1 cellular context compared by ENCODE assay signal in the genomic region with DNA sequence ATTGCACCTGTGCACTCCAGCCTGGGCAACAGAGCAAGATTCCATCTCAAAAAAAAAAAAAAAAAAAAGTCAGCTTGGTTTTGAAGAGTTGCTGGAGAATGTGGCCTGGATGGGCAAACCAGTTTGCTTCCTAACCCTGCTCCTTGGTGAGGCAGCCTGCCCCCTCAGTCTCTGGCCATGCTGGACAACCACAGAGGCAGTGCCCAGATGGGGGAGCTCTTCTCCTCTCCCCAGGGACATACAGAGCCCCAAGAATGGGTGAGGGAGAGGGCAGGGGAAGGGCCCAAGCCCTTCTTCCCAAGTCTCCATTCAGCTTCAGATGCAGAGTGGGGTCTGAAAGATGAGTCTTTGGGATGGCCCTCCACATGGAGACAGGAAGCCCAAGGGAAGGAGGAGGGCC.
TF ChIP-seq lines count a peak whose summit lies in the region.

No MANE protein-coding gene starts in this region.

TF ChIP-seq in HepG2, 621 proteins besides CTCF, POLR2A, EP300 and RAD21:
- TF ChIP-seq, protein P1, sequence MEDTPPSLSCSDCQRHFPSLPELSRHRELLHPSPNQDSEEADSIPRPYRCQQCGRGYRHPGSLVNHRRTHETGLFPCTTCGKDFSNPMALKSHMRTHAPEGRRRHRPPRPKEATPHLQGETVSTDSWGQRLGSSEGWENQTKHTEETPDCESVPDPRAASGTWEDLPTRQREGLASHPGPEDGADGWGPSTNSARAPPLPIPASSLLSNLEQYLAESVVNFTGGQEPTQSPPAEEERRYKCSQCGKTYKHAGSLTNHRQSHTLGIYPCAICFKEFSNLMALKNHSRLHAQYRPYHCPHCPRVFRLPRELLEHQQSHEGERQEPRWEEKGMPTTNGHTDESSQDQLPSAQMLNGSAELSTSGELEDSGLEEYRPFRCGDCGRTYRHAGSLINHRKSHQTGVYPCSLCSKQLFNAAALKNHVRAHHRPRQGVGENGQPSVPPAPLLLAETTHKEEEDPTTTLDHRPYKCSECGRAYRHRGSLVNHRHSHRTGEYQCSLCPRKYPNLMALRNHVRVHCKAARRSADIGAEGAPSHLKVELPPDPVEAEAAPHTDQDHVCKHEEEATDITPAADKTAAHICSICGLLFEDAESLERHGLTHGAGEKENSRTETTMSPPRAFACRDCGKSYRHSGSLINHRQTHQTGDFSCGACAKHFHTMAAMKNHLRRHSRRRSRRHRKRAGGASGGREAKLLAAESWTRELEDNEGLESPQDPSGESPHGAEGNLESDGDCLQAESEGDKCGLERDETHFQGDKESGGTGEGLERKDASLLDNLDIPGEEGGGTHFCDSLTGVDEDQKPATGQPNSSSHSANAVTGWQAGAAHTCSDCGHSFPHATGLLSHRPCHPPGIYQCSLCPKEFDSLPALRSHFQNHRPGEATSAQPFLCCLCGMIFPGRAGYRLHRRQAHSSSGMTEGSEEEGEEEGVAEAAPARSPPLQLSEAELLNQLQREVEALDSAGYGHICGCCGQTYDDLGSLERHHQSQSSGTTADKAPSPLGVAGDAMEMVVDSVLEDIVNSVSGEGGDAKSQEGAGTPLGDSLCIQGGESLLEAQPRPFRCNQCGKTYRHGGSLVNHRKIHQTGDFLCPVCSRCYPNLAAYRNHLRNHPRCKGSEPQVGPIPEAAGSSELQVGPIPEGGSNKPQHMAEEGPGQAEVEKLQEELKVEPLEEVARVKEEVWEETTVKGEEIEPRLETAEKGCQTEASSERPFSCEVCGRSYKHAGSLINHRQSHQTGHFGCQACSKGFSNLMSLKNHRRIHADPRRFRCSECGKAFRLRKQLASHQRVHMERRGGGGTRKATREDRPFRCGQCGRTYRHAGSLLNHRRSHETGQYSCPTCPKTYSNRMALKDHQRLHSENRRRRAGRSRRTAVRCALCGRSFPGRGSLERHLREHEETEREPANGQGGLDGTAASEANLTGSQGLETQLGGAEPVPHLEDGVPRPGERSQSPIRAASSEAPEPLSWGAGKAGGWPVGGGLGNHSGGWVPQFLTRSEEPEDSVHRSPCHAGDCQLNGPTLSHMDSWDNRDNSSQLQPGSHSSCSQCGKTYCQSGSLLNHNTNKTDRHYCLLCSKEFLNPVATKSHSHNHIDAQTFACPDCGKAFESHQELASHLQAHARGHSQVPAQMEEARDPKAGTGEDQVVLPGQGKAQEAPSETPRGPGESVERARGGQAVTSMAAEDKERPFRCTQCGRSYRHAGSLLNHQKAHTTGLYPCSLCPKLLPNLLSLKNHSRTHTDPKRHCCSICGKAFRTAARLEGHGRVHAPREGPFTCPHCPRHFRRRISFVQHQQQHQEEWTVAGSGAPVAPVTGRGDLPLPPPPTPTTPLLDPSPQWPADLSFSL (CRISPR knock-in tag; IDR thresholded peaks at IDR 0.05): no peak
- peak; percentile 15; the same call in 1 of the 2 replicates for TF ChIP-seq STAG1 (CRISPR knock-in tag; IDR thresholded peaks at IDR 0.05)
